Comparison of ENCODE assay signal across 20 cellular contexts in genomic region chr17:63760771-63761539, GRCh38.
DNase-seq lines count a peak whose midpoint lies in the region; ATAC-seq and TF ChIP-seq lines count a peak whose summit lies in the region.
"Had no signal": no experiment of that assay in that cellular context is flagged by ENCODE, and none has a peak within 500 bp of the region (broad histone marks: within the 10 kb centered on the region; RNA-seq: fewer than 3 reads in every experiment).

No MANE protein-coding gene starts in this region.

- H3K27ac Mint-ChIP-seq in activated T-cell treated with anti-CD3 and anti-CD28 coated beads, Interleukin-2, amount 50 U/mL, for 24 hours: peak overlapping the region; percentile 30
- H3K27ac Mint-ChIP-seq in stimulated activated naive CD8-positive, alpha-beta T cell treated with anti-CD3 and anti-CD28 coated beads, Interleukin-15, Interleukin-2, amounts not matched to agents 100 ng/mL and 50 ng/mL, for 24 hours: peak overlapping the region; percentile 45
- H3K27ac Mint-ChIP-seq: nephron had no signal

- ATAC-seq in HG02763 (IDR thresholded peaks at IDR 0.05; ENCODE audit: unreplicated experiment): no peak

- H3K27me3 Mint-ChIP-seq in activated T-cell treated with anti-CD3 and anti-CD28 coated beads, Interleukin-2, amount 50 U/mL, for 24 hours: no peaks in the 10 kb centered on the region
- H3K27me3 Mint-ChIP-seq in stimulated activated naive CD8-positive, alpha-beta T cell treated with anti-CD3 and anti-CD28 coated beads, Interleukin-15, Interleukin-2, amounts not matched to agents 100 ng/mL and 50 ng/mL, for 24 hours: no peaks in the 10 kb centered on the region

- peaks cover 91% of the 10 kb centered on the region for H3K36me3 Mint-ChIP-seq in activated T-cell treated with anti-CD3 and anti-CD28 coated beads, Interleukin-2, amount 50 U/mL, for 24 hours (ENCODE audit: low read depth)
- peaks cover 63% of the 10 kb centered on the region for H3K36me3 Mint-ChIP-seq in stimulated activated naive CD8-positive, alpha-beta T cell treated with anti-CD3 and anti-CD28 coated beads, Interleukin-15, Interleukin-2, amounts not matched to agents 100 ng/mL and 50 ng/mL, for 24 hours (ENCODE audit: low read depth)

- no peak for DNase-seq in activated T-cell treated with anti-CD3 and anti-CD28 coated beads, Interleukin-2, amount 50 U/mL, for 24 hours
- DNase-seq in activated T-cell treated with anti-CD3 and anti-CD28 coated beads for 4 hours (no peak), NB4 (ENCODE audit: low read depth) (peak; percentile 65), choroid plexus epithelial cell (ENCODE audit: low read depth) (peak; percentile 34), 8988T (no peak), NCI-H146 (lab: John Stamatoyannopoulos, UW) (no peak)
- DNase-seq: activated T-cell treated with anti-CD3 and anti-CD28 coated beads, Interleukin-2, amount 50 U/mL, for 4 hours; cerebellar nuclear complex; DMS 273 treated with DMSO at 0.1 percent for 48 hours; foreskin fibroblast; Karpas-422; NCI-H2029; NCI-H526; PC-9; psoas muscle; SK-N-SH; substantia nigra had no signal

- no peak overlapping the region for H3K4me3 Mint-ChIP-seq in activated T-cell treated with anti-CD3 and anti-CD28 coated beads, Interleukin-2, amount 50 U/mL, for 24 hours
- H3K4me3 Mint-ChIP-seq in stimulated activated naive CD8-positive, alpha-beta T cell treated with anti-CD3 and anti-CD28 coated beads, Interleukin-15, Interleukin-2, amounts not matched to agents 100 ng/mL and 50 ng/mL, for 24 hours: no peak overlapping the region
- H3K4me3 Mint-ChIP-seq: activated T-cell treated with anti-CD3 and anti-CD28 coated beads, Interleukin-2, amount 50 U/mL, for 4 hours; nephron had no signal

- H3K4me1 Mint-ChIP-seq in activated T-cell treated with anti-CD3 and anti-CD28 coated beads, Interleukin-2, amount 50 U/mL, for 24 hours (ENCODE audit: low read depth): peaks cover 19% of the 10 kb centered on the region
- peaks cover 20% of the 10 kb centered on the region for H3K4me1 Mint-ChIP-seq in stimulated activated naive CD8-positive, alpha-beta T cell treated with anti-CD3 and anti-CD28 coated beads, Interleukin-15, Interleukin-2, amounts not matched to agents 100 ng/mL and 50 ng/mL, for 24 hours (ENCODE audit: low read depth)
- H3K4me1 Mint-ChIP-seq: nephron had no signal

- TF ChIP-seq POLR2A in NB4 (IDR thresholded peaks at IDR 0.05; ENCODE audit: extremely low read depth, insufficient read length): no peak

- H3K4me3 ChIP-seq in NB4 (ENCODE audit: low read depth, low read length): no peak overlapping the region
- no peak overlapping the region for H3K4me3 ChIP-seq in choroid plexus epithelial cell (ENCODE audit: low read depth, low read length)
- H3K4me3 ChIP-seq: PC-9, psoas muscle had no signal

- H3K9me3 Mint-ChIP-seq in activated T-cell treated with anti-CD3 and anti-CD28 coated beads, Interleukin-2, amount 50 U/mL, for 24 hours: no peaks in the 10 kb centered on the region
- H3K9me3 Mint-ChIP-seq in stimulated activated naive CD8-positive, alpha-beta T cell treated with anti-CD3 and anti-CD28 coated beads, Interleukin-15, Interleukin-2, amounts not matched to agents 100 ng/mL and 50 ng/mL, for 24 hours: no peaks in the 10 kb centered on the region
- H3K9me3 Mint-ChIP-seq: activated T-cell treated with anti-CD3 and anti-CD28 coated beads, Interleukin-2, amount 50 U/mL, for 4 hours; nephron had no signal

- TF ChIP-seq CTCF in NB4 (IDR thresholded peaks at IDR 0.05; ENCODE audit: low read depth, low read length): no peak
- TF ChIP-seq CTCF in choroid plexus epithelial cell (conservative IDR thresholded peaks at IDR 0.05; ENCODE audit: low read depth, low read length): no peak

Comparison
In these comparisons a context has a peak if more than half of its experiments do, and no peak if none do; other contexts are left out.
1. DNase-seq: peak in NB4 (single experiment) and choroid plexus epithelial cell (single experiment); none in activated T-cell treated with anti-CD3 and anti-CD28 coated beads, Interleukin-2, amount 50 U/mL, for 24 hours (single experiment), activated T-cell treated with anti-CD3 and anti-CD28 coated beads for 4 hours (single experiment), 8988T (single experiment) and NCI-H146 (single experiment).